Comparison of ENCODE assay signal across 8 cellular contexts in the genomic region with DNA sequence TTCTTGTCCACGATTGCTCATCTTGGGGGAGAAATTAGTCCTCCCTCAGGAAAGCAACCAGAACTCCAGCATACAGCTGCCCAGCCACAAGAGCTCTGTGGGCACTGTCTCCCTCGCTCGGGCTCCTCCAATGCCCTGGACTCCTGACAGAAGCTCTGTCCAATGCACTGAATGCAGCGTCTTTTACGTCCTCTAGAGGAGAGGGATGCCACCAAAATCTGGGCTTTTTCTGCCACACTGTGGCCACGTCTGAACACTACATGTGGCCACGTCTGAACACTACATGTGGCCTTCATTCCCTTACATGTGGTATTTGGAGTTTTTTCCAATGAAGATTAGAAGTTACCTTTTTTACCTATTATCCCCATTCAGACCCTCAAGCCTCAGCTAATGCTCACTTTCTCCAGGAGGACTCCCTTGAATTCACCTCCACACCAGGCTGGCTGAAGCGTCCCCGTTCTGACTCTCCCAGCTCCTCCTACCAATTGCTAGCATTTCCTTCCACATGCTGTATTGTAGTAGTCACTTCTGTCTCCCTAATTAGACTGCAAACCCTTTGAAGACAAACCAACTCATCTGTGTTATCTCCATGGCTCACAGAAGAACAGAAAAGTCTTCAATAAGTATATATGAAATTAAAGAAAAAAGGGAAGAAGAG.
DNase-seq lines count a peak whose midpoint lies in the region; ATAC-seq and TF ChIP-seq lines count a peak whose summit lies in the region.

No MANE protein-coding gene starts in this region.

- H3K9me3 ChIP-seq in hepatocyte (ENCODE audit: low read depth) = no peaks in the 10 kb centered on the region
- H3K9me3 ChIP-seq in skeletal muscle tissue (ENCODE audit: control insufficient read depth in 3 of 3, low read length in 3 of 3) = no peaks in the 10 kb centered on the region

- H3K36me3 ChIP-seq in hepatocyte (replicated peaks; ENCODE audit: insufficient read depth, low read depth) = no peaks in the 10 kb centered on the region
- H3K36me3 ChIP-seq in skeletal muscle tissue (ENCODE audit: control insufficient read depth in 3 of 3, insufficient read depth in 3 of 3, low read length in 3 of 3) = no peaks in the 10 kb centered on the region

- H3K9ac ChIP-seq in skeletal muscle tissue (ENCODE audit: low read depth in 1 of 3, low read length in 3 of 3) = no peak overlapping the region

- H3K4me1 ChIP-seq in hepatocyte (ENCODE audit: insufficient read depth) = no peaks in the 10 kb centered on the region
- no peaks in the 10 kb centered on the region for H3K4me1 ChIP-seq in skeletal muscle tissue (ENCODE audit: control insufficient read depth in 3 of 3, insufficient read depth in 3 of 3, low read length in 3 of 3)

- no peak overlapping the region for H3K4me2 ChIP-seq in hepatocyte

- no peaks in the 10 kb centered on the region for H3K79me2 ChIP-seq in hepatocyte

- no peak overlapping the region for H2AFZ ChIP-seq in hepatocyte

- DNase-seq in ACHN (peak; percentile 91), GM13977 (ENCODE audit: low spot score) (peak; percentile 29), NCI-H446 treated with DMSO at 0.1 percent for 48 hours (lab: John Stamatoyannopoulos, UW) (peak; percentile 85), astrocyte of the cerebellum (ENCODE audit: low read depth) (peak; percentile 83), hepatocyte (ENCODE audit: low spot score) (peak; percentile 80)

- H3K27ac ChIP-seq in hepatocyte (no peak overlapping the region), skeletal muscle tissue (ENCODE audit: low read depth, low read length) (no peak overlapping the region)

- peak; percentile 60 for TF ChIP-seq CTCF in GM13977 (IDR thresholded peaks at IDR 0.05; ENCODE audit: extremely low read depth, insufficient read depth, missing control alignments)
- peak; percentile 89 for TF ChIP-seq CTCF in astrocyte of the cerebellum (IDR thresholded peaks at IDR 0.05; ENCODE audit: low read depth, low read length, missing control alignments)
- peak; percentile 77 for TF ChIP-seq CTCF in hepatocyte (IDR thresholded peaks at IDR 0.05; ENCODE audit: poor library complexity)

- peaks cover 22% of the 10 kb centered on the region for H3K27me3 ChIP-seq in hepatocyte
- H3K27me3 ChIP-seq in skeletal muscle tissue (ENCODE audit: control insufficient read depth in 3 of 3, insufficient read depth in 3 of 3, low read length in 3 of 3) = peaks cover 3 to 11% (median 4%) of the 10 kb centered on the region in 3 donors

- peak; percentile 64 for ATAC-seq in HG03159 (IDR thresholded peaks at IDR 0.05; ENCODE audit: unreplicated experiment)
- no peak for ATAC-seq in HG02970 (IDR thresholded peaks at IDR 0.05; ENCODE audit: low FRiP score, unreplicated experiment)

- no peaks in the 10 kb centered on the region for H3K9me2 ChIP-seq in hepatocyte (replicated peaks; ENCODE audit: insufficient read depth)

- H4K20me1 ChIP-seq in hepatocyte (ENCODE audit: insufficient read depth, poor library complexity, severe bottlenecking) = no peaks in the 10 kb centered on the region

- WGBS in hepatocyte (ENCODE audit: low lambda C conversion rate, missing lambda C conversion rate) = 27% methylated on average over 9 of the region's 9 CpGs

- H3K4me3 ChIP-seq in astrocyte of the cerebellum (ENCODE audit: low read depth, low read length) (no peak overlapping the region), hepatocyte (no peak overlapping the region), skeletal muscle tissue (ENCODE audit: low read length in 3 of 3) (peak overlapping the region in 2 of 3 donors; percentile 6 to 62)

- in situ Hi-C loops in ACHN (cut with HindIII; ENCODE audit: low pct_ligation_motif_present, low pct_unique_long_range_greater_than_20kb, low sequenced_read_pairs) (no loop called here), GM13977 (cut with MboI; ENCODE audit: low pct_unique_long_range_greater_than_20kb, low sequenced_read_pairs, unreplicated experiment) (loop anchor here (25.0 kb wide), 1 partner anchor 133 kb away; no protein-coding TSS in a partner anchor), astrocyte of the cerebellum (cut with HindIII; ENCODE audit: low sequenced_read_pairs) (loop anchor here (5.0 kb wide), 1 partner anchor 462 kb away; no protein-coding TSS in a partner anchor)

Comparison
In these comparisons a context has a peak if more than half of its experiments do, and no peak if none do; other contexts are left out.
1. DNase-seq: peak in every context shown above with its lines; median percentile 91 in ACHN; 85 in NCI-H446 treated with DMSO at 0.1 percent for 48 hours; 83 in astrocyte of the cerebellum; 80 in hepatocyte; 29 in GM13977.
2. H3K4me3 ChIP-seq: peak in skeletal muscle tissue (2 of 3); none in astrocyte of the cerebellum (single experiment) and hepatocyte (single experiment).
3. Peak in every context shown above with its lines, with median percentiles within 50 percentile points of each other: CTCF ChIP-seq.